Comparison of ENCODE assay signal across 2 cellular contexts in the genomic region with DNA sequence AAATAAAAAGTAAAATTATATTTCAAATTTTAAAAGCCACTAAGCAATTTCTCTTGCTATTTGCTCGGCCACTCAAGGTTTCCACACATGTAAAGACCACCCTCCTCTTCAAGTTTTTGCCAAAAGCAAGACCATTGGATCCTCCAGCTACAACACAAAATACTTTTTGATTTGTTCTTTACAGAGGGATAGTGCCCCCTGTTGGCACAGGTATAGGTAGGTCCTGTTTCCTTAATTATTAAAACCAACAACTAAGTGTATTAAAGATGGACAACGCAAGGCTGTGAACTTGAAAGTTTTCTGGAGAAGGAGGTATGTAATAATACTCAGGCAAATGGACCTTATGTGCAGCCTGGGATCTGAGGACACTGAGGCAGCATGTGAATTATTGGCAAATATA.
TF ChIP-seq lines count a peak whose summit lies in the region.

No MANE protein-coding gene starts in this region.

TF ChIP-seq in IMR-90, 13 proteins besides CTCF, POLR2A, EP300 and RAD21:
- TF ChIP-seq, protein P1, sequence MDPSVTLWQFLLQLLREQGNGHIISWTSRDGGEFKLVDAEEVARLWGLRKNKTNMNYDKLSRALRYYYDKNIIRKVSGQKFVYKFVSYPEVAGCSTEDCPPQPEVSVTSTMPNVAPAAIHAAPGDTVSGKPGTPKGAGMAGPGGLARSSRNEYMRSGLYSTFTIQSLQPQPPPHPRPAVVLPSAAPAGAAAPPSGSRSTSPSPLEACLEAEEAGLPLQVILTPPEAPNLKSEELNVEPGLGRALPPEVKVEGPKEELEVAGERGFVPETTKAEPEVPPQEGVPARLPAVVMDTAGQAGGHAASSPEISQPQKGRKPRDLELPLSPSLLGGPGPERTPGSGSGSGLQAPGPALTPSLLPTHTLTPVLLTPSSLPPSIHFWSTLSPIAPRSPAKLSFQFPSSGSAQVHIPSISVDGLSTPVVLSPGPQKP (IDR thresholded peaks at IDR 0.05; ENCODE audit: borderline replicate concordance, low read depth, low read length): no peak
- no peak for TF ChIP-seq CHD1 (IDR thresholded peaks at IDR 0.05; ENCODE audit: low read depth, low read length)
- no peak for TF ChIP-seq MAFK (IDR thresholded peaks at IDR 0.05; ENCODE audit: low read depth, low read length)
- TF ChIP-seq MXI1 (IDR thresholded peaks at IDR 0.05; ENCODE audit: borderline replicate concordance, low read depth, low read length): no peak
- TF ChIP-seq SMC3 (IDR thresholded peaks at IDR 0.05; ENCODE audit: low read depth, low read length): no peak
- TF ChIP-seq FOS (IDR thresholded peaks at IDR 0.05; ENCODE audit: low read depth, low read length): no peak
- no peak for TF ChIP-seq NFE2L2 (IDR thresholded peaks at IDR 0.05; ENCODE audit: low read depth, low read length)
- no peak for TF ChIP-seq RCOR1 (IDR thresholded peaks at IDR 0.05; ENCODE audit: insufficient replicate concordance, low read length)
- no peak for TF ChIP-seq USF2 (IDR thresholded peaks at IDR 0.05; ENCODE audit: low read depth, low read length)
- no peak for TF ChIP-seq MAZ (IDR thresholded peaks at IDR 0.05; ENCODE audit: borderline replicate concordance, low read depth, low read length)

TF ChIP-seq in GM12878, 131 proteins besides CTCF, POLR2A, EP300 and RAD21:
- TF ChIP-seq HCFC1 (IDR thresholded peaks at IDR 0.05; ENCODE audit: low read length) (no peak), PAX8 (IDR thresholded peaks at IDR 0.05) (no peak), ATF7 (IDR thresholded peaks at IDR 0.05; ENCODE audit: low read depth) (no peak), SMC3 (IDR thresholded peaks at IDR 0.05; ENCODE audit: borderline replicate concordance, low read length) (no peak), STAT1 (conservative IDR thresholded peaks at IDR 0.05) (no peak), ZNF24 (IDR thresholded peaks at IDR 0.05) (no peak), MYB (IDR thresholded peaks at IDR 0.05; ENCODE audit: borderline replicate concordance, low read depth, low read length) (no peak), SMARCA5 (IDR thresholded peaks at IDR 0.05) (no peak)
- TF ChIP-seq, protein P2, sequence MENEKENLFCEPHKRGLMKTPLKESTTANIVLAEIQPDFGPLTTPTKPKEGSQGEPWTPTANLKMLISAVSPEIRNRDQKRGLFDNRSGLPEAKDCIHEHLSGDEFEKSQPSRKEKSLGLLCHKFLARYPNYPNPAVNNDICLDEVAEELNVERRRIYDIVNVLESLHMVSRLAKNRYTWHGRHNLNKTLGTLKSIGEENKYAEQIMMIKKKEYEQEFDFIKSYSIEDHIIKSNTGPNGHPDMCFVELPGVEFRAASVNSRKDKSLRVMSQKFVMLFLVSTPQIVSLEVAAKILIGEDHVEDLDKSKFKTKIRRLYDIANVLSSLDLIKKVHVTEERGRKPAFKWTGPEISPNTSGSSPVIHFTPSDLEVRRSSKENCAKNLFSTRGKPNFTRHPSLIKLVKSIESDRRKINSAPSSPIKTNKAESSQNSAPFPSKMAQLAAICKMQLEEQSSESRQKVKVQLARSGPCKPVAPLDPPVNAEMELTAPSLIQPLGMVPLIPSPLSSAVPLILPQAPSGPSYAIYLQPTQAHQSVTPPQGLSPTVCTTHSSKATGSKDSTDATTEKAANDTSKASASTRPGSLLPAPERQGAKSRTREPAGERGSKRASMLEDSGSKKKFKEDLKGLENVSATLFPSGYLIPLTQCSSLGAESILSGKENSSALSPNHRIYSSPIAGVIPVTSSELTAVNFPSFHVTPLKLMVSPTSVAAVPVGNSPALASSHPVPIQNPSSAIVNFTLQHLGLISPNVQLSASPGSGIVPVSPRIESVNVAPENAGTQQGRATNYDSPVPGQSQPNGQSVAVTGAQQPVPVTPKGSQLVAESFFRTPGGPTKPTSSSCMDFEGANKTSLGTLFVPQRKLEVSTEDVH (IDR thresholded peaks at IDR 0.05; ENCODE audit: low read depth, partially characterized antibody): no peak
- TF ChIP-seq, protein P3, sequence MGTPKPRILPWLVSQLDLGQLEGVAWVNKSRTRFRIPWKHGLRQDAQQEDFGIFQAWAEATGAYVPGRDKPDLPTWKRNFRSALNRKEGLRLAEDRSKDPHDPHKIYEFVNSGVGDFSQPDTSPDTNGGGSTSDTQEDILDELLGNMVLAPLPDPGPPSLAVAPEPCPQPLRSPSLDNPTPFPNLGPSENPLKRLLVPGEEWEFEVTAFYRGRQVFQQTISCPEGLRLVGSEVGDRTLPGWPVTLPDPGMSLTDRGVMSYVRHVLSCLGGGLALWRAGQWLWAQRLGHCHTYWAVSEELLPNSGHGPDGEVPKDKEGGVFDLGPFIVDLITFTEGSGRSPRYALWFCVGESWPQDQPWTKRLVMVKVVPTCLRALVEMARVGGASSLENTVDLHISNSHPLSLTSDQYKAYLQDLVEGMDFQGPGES (IDR thresholded peaks at IDR 0.05): no peak
- TF ChIP-seq, protein P4, sequence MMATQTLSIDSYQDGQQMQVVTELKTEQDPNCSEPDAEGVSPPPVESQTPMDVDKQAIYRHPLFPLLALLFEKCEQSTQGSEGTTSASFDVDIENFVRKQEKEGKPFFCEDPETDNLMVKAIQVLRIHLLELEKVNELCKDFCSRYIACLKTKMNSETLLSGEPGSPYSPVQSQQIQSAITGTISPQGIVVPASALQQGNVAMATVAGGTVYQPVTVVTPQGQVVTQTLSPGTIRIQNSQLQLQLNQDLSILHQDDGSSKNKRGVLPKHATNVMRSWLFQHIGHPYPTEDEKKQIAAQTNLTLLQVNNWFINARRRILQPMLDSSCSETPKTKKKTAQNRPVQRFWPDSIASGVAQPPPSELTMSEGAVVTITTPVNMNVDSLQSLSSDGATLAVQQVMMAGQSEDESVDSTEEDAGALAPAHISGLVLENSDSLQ (IDR thresholded peaks at IDR 0.05): no peak
